Comparison of ENCODE assay signal across 25 cellular contexts in genomic region chr17:51493206-51493605, GRCh38.
"Had no signal": no experiment of that assay in that cellular context is flagged by ENCODE, and none has a peak within 500 bp of the region (broad histone marks: within the 10 kb centered on the region; RNA-seq: fewer than 3 reads in every experiment).

No MANE protein-coding gene starts in this region.

- DNase-seq: naive thymus-derived CD8-positive, alpha-beta T cell; nephron progenitor cell; nucleus accumbens; ovary; posterior cingulate gyrus; psoas muscle; right cardiac atrium; right lobe of liver; sigmoid colon; small intestine; stimulated activated CD4-positive, alpha-beta T cell treated with anti-CD3 and anti-CD28 coated beads, Interleukin-15, amount 100 ng/mL, for 24 hours; stimulated activated CD4-positive, alpha-beta T cell treated with anti-CD3 and anti-CD28 coated beads, Interleukin-2, amount 100 ng/mL, for 24 hours; stimulated activated CD4-positive, alpha-beta T cell treated with anti-CD3 and anti-CD28 coated beads, Interleukin-4, amount 100 ng/mL, for 1 hour; stimulated activated CD4-positive, alpha-beta T cell treated with anti-CD3 and anti-CD28 coated beads, Interleukin-4, amount 100 ng/mL, for 4 hours; stimulated activated CD8-positive, alpha-beta memory T cell treated with anti-CD3 and anti-CD28 coated beads, Interleukin-4, amount 100 ng/mL, for 48 hours; stimulated activated naive B cell treated with anti-CD40 and anti-IgM and Interleukin-4, amounts not matched to agents 10 μg/mL and 1 μg/mL and 100 μg/mL, for 72 hours; stimulated activated naive CD4-positive, alpha-beta T cell treated with Interleukin-2 at 50 U/mL for 16 hours; stomach; thyroid gland; trophoblast cell had no signal

- ATAC-seq: naive thymus-derived CD8-positive, alpha-beta T cell; natural killer cell treated with Interleukin-12 subunit alpha and Interleukin-12 subunit beta and Interleukin-15 and Interleukin-18, amount 100 ng/mL, for 72 hours; psoas muscle; right cardiac atrium; right lobe of liver; stimulated activated naive B cell treated with anti-CD40 and anti-IgM and Interleukin-4, amounts not matched to agents 10 μg/mL and 1 μg/mL and 100 μg/mL, for 72 hours had no signal

- H3K4me1 Mint-ChIP-seq: stimulated activated naive B cell treated with anti-CD40 and anti-IgM and Interleukin-4, amounts not matched to agents 10 μg/mL and 1 μg/mL and 100 μg/mL, for 72 hours had no signal

- H3K4me3 Mint-ChIP-seq: naive thymus-derived CD8-positive, alpha-beta T cell; natural killer cell treated with Interleukin-12 subunit alpha and Interleukin-12 subunit beta and Interleukin-15 and Interleukin-18, amount 100 ng/mL, for 72 hours; nephron progenitor cell; neural crest cell; stimulated activated naive B cell treated with anti-CD40 and anti-IgM and Interleukin-4, amounts not matched to agents 10 μg/mL and 1 μg/mL and 100 μg/mL, for 72 hours; stimulated activated naive CD8-positive, alpha-beta T cell treated with anti-CD3 and anti-CD28 coated beads, Interleukin-15, Interleukin-2, amounts not matched to agents 100 ng/mL and 50 ng/mL, for 24 hours had no signal

- H3K27ac Mint-ChIP-seq: naive thymus-derived CD8-positive, alpha-beta T cell; natural killer cell treated with Interleukin-12 subunit alpha and Interleukin-12 subunit beta and Interleukin-15 and Interleukin-18, amount 100 ng/mL, for 72 hours; nephron progenitor cell; progenitor cell of endocrine pancreas; stimulated activated naive B cell treated with anti-CD40 and anti-IgM and Interleukin-4, amounts not matched to agents 10 μg/mL and 1 μg/mL and 100 μg/mL, for 72 hours; stimulated activated naive CD8-positive, alpha-beta T cell treated with anti-CD3 and anti-CD28 coated beads, Interleukin-15, Interleukin-2, amounts not matched to agents 100 ng/mL and 50 ng/mL, for 24 hours had no signal

- FAIRE-seq: small intestine, urothelium cell line had no signal

- H3K36me3 Mint-ChIP-seq: naive thymus-derived CD8-positive, alpha-beta T cell; natural killer cell treated with Interleukin-12 subunit alpha and Interleukin-12 subunit beta and Interleukin-15 and Interleukin-18, amount 100 ng/mL, for 72 hours; stimulated activated naive B cell treated with anti-CD40 and anti-IgM and Interleukin-4, amounts not matched to agents 10 μg/mL and 1 μg/mL and 100 μg/mL, for 72 hours had no signal

- H3K9me3 Mint-ChIP-seq: naive thymus-derived CD8-positive, alpha-beta T cell; natural killer cell treated with Interleukin-12 subunit alpha and Interleukin-12 subunit beta and Interleukin-15 and Interleukin-18, amount 100 ng/mL, for 72 hours; stimulated activated naive CD8-positive, alpha-beta T cell treated with anti-CD3 and anti-CD28 coated beads, Interleukin-15, Interleukin-2, amounts not matched to agents 100 ng/mL and 50 ng/mL, for 24 hours had no signal
